ENCODE assay signal across 22 cellular contexts in the genomic region with DNA sequence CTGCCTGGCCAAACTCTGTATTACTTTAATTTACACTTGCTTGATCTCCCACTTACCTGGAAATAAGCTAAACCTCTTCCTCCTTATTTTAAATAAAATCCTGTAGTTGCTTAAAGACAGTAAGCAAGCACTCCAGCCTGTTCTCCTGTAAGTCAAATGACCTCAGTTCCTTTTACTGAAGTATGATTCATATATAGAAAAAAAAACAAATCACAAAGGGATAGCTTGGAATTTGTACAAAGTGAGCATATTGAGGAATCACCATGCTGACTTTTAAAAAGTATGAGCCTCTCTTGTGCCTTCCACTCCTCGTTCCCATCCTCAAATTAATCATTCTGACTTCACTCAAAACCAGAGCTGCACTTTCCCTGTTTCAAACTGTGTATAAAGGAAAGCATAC. TPM values are rescaled to one million over a fixed set of nuclear protein-coding genes. Genes with fewer than 3 reads are reported as not detected.
"Had no signal": no experiment of that assay in that cellular context is flagged by ENCODE, and none has a peak within 500 bp of the region (broad histone marks: within the 10 kb centered on the region; RNA-seq: fewer than 3 reads in every experiment).

No MANE protein-coding gene starts in this region.

- H3K27me3 ChIP-seq: breast epithelium, gastrocnemius medialis, neural progenitor cell, sigmoid colon, spleen, upper lobe of left lung had no signal

- H3K9me3 ChIP-seq: breast epithelium, gastrocnemius medialis, left ventricle myocardium inferior, sigmoid colon, spleen, upper lobe of left lung had no signal

- H3K4me2 ChIP-seq: neural progenitor cell had no signal

- H3K27ac ChIP-seq: breast epithelium, gastrocnemius medialis, left ventricle myocardium inferior, neural progenitor cell, sigmoid colon, spleen, upper lobe of left lung had no signal

- H3K36me3 ChIP-seq: breast epithelium, gastrocnemius medialis, left ventricle myocardium inferior, neural progenitor cell, sigmoid colon, spleen, upper lobe of left lung had no signal

- H3K4me3 ChIP-seq: breast epithelium, gastrocnemius medialis, left ventricle myocardium inferior, neural progenitor cell, sigmoid colon, spleen, upper lobe of left lung had no signal

- ATAC-seq: gastrocnemius medialis; naive thymus-derived CD8-positive, alpha-beta T cell; WTC11 had no signal

- DNase-seq: activated gamma-delta T cell treated with Interleukin-2 at 50 U/mL for 16 hours; activated T-cell treated with anti-CD3 and anti-CD28 coated beads, Interleukin-2, amount 50 U/mL, for 1 hour; aorta; cerebellar nuclear complex; effector CD4-positive, alpha-beta T cell; gastrocnemius medialis; hippocampal formation; left ventricle myocardium inferior; naive thymus-derived CD8-positive, alpha-beta T cell; sigmoid colon; spleen; stimulated activated CD4-positive, alpha-beta T cell treated with anti-CD3 and anti-CD28 coated beads, Interleukin-4, amount 100 ng/mL, for 1 hour; stimulated activated naive CD4-positive, alpha-beta T cell treated with Interleukin-2 at 50 U/mL for 16 hours; T1000; upper lobe of left lung had no signal

- H2AFZ ChIP-seq: neural progenitor cell had no signal

- H3K9ac ChIP-seq: neural progenitor cell had no signal

- H3K4me1 ChIP-seq: neural progenitor cell, sigmoid colon, spleen, upper lobe of left lung had no signal

RNA-seq across cellular contexts. Expression of gene C10orf90, which starts 52.0 kb away (rescaled TPM):
- total RNA-seq: aorta; gastrocnemius medialis; left ventricle myocardium inferior; lung microvascular endothelial cell; mesothelial cell of epicardium; naive thymus-derived CD8-positive, alpha-beta T cell; posterior vena cava; renal cortical epithelial cell; spleen had no signal
- polyA plus RNA-seq: aorta; naive thymus-derived CD8-positive, alpha-beta T cell had no signal
